9 cellular contexts compared by ENCODE assay signal in genomic region chr5:64166201-64166959, GRCh38. TPM values are rescaled to one million over a fixed set of nuclear protein-coding genes. Genes with fewer than 3 reads are reported as not detected.
DNase-seq lines count a peak whose midpoint lies in the region; ATAC-seq lines count a peak whose summit lies in the region.
"Had no signal": no experiment of that assay in that cellular context is flagged by ENCODE, and none has a peak within 500 bp of the region (broad histone marks: within the 10 kb centered on the region; RNA-seq: fewer than 3 reads in every experiment).

No MANE protein-coding gene starts in this region.

- peak overlapping the region; percentile 90 for H3K4me3 ChIP-seq in adipocyte (ENCODE audit: low read length)
- peak overlapping the region; percentile 64 for H3K4me3 ChIP-seq in iPS-11a (ENCODE audit: low read depth, low read length)
- peak overlapping the region; percentile 80 to 89 (median 84) for H3K4me3 ChIP-seq in skeletal muscle tissue (ENCODE audit: low read length in 3 of 3)

- no peaks in the 10 kb centered on the region for H3K9me3 ChIP-seq in adipocyte (ENCODE audit: control insufficient read depth, low read length)
- no peaks in the 10 kb centered on the region for H3K9me3 ChIP-seq in skeletal muscle tissue (ENCODE audit: control insufficient read depth in 3 of 3, low read length in 3 of 3)

- peak; percentile 14 for ATAC-seq in HG02642 (IDR thresholded peaks at IDR 0.05; ENCODE audit: poor library complexity, unreplicated experiment)
- ATAC-seq in HG02610 (IDR thresholded peaks at IDR 0.05; ENCODE audit: unreplicated experiment) = no peak

- H3K27me3 ChIP-seq in adipocyte (replicated peaks; ENCODE audit: control insufficient read depth, insufficient read depth, low read length) = no peaks in the 10 kb centered on the region
- H3K27me3 ChIP-seq in skeletal muscle tissue (ENCODE audit: control insufficient read depth in 3 of 3, insufficient read depth in 3 of 3, low read length in 3 of 3) = no peaks in the 10 kb centered on the region

- H3K4me1 ChIP-seq in adipocyte (ENCODE audit: control insufficient read depth, insufficient read depth, low read length) (peaks cover 4% of the 10 kb centered on the region), skeletal muscle tissue (ENCODE audit: control insufficient read depth in 3 of 3, insufficient read depth in 3 of 3, low read length in 3 of 3) (peaks cover 0 to 3% (median 3%) of the 10 kb centered on the region in 3 donors)

- H3K9ac ChIP-seq in adipocyte (ENCODE audit: low read length) (peak overlapping the region; percentile 79), skeletal muscle tissue (ENCODE audit: low read depth in 1 of 3, low read length in 3 of 3) (peak overlapping the region; percentile 81 to 88 (median 85))

- peak overlapping the region; percentile 20 for H3K27ac ChIP-seq in skeletal muscle tissue (ENCODE audit: low read depth, low read length)

- DNase-seq in adipocyte (ENCODE audit: low read depth) (no peak), SK-N-DZ (ENCODE audit: low spot score) (no peak)
- no peak for DNase-seq in activated CD4-positive, alpha-beta T cell treated with anti-CD3 and anti-CD28 coated beads for 1 hour
- DNase-seq in central memory CD4-positive, alpha-beta T cell = no peak

- no peaks in the 10 kb centered on the region for H3K36me3 ChIP-seq in adipocyte (ENCODE audit: control insufficient read depth, insufficient read depth, low read length, severe bottlenecking)
- no peaks in the 10 kb centered on the region for H3K36me3 ChIP-seq in skeletal muscle tissue (ENCODE audit: control insufficient read depth in 3 of 3, insufficient read depth in 3 of 3, low read length in 3 of 3)

RNA-seq across cellular contexts. Expression of gene RNF180, which starts 0.7 kb away (rescaled TPM):
- total RNA-seq in skeletal muscle tissue = 2.6 TPM
- not detected in 2 replicates for polyA plus RNA-seq in SK-N-DZ (2014; cell fraction: cytosol; rRNA removed)
- 0.16 TPM in 1 of 2 replicates, not detected in the other for polyA plus RNA-seq in SK-N-DZ (2014; cell fraction: nucleus; rRNA removed)
- total RNA-seq: M059J had no signal
